ENCODE assay signal across 24 cellular contexts in the genomic region with DNA sequence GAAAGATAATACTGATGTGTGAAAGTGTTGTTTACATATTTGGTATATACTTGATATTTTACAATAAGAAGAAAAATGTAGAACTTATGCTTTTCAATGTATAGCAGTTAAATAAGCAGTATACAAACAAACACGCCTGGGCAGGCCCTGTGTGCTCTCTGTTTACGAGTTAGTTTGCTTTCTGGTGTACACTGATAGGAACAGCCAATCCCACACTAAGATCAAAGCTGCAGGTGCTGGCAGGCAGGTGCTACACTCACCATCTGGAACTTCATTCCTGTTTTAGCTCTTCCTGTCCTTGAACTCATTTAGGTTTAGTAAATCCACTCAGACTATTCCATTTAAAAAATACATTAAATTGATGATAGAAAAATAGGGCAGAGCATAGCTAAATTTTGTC.
DNase-seq lines count a peak whose midpoint lies in the region; FAIRE-seq and TF ChIP-seq lines count a peak whose summit lies in the region.
"Had no signal": no experiment of that assay in that cellular context is flagged by ENCODE, and none has a peak within 500 bp of the region (broad histone marks: within the 10 kb centered on the region; RNA-seq: fewer than 3 reads in every experiment).

No MANE protein-coding gene starts in this region.

- CTCF ChIA-PET in Calu3 (lab: Charles Lee) = interaction anchor here (0.6 kb wide), 1 partner anchor 659 kb away, joined by 3 read pairs; no protein-coding TSS in a partner anchor

- no peak for TF ChIP-seq CTCF in LNCaP clone FGC (IDR thresholded peaks at IDR 0.05; ENCODE audit: control insufficient read depth, extremely low read depth, insufficient read depth)
- TF ChIP-seq CTCF in bronchial epithelial cell (IDR thresholded peaks at IDR 0.05; ENCODE audit: insufficient read depth, low read length, severe bottlenecking) = no peak
- TF ChIP-seq CTCF in Calu3 (IDR thresholded peaks at IDR 0.05; ENCODE audit: unreplicated experiment) = no peak

- H3K36me3 ChIP-seq in bronchial epithelial cell (ENCODE audit: control insufficient read depth, insufficient read depth, low read length) = no peaks in the 10 kb centered on the region
- H3K36me3 ChIP-seq: BE2C had no signal

- peaks cover 7% of the 10 kb centered on the region for H3K9me3 Mint-ChIP-seq in Calu3 (ENCODE audit: low read depth, unreplicated experiment)

- no peaks in the 10 kb centered on the region for H3K27me3 ChIP-seq in bronchial epithelial cell (ENCODE audit: control insufficient read depth, insufficient read depth, low read length)
- H3K27me3 ChIP-seq: BE2C had no signal

- no TSS peak for BruUV-seq in Calu3 (replicated peaks; lab: Mats Ljungman, UMichigan)

- H3K27ac Mint-ChIP-seq in Calu3 (ENCODE audit: unreplicated experiment) = no peak overlapping the region
- H3K27ac Mint-ChIP-seq: CD14-positive monocyte; CD8-positive, alpha-beta memory T cell; T-helper 2 cell treated with Interferon-gamma antibody and Interleukin-4, amounts not matched to agents 5 μg/mL and 100 μg/mL, for 36 hours had no signal

- H3K36me3 Mint-ChIP-seq in Calu3 (ENCODE audit: insufficient read depth, unreplicated experiment) = no peaks in the 10 kb centered on the region
- H3K36me3 Mint-ChIP-seq: CD14-positive monocyte; CD8-positive, alpha-beta memory T cell had no signal

- H3K4me1 Mint-ChIP-seq in Calu3 (ENCODE audit: low read depth, unreplicated experiment) = no peaks in the 10 kb centered on the region
- H3K4me1 Mint-ChIP-seq: CD14-positive monocyte; CD8-positive, alpha-beta memory T cell had no signal

- no peak overlapping the region for H3K4me3 Mint-ChIP-seq in Calu3 (ENCODE audit: low read depth, unreplicated experiment)
- H3K4me3 Mint-ChIP-seq: CD14-positive monocyte; CD8-positive, alpha-beta memory T cell; T-helper 2 cell treated with Interferon-gamma antibody and Interleukin-4, amounts not matched to agents 5 μg/mL and 100 μg/mL, for 36 hours had no signal

- DNase-seq in NCI-H1417 (lab: John Stamatoyannopoulos, UW) = peak in 2 of 3 experiments; percentile 5 to 32
- DNase-seq in NCI-H1417 treated with DMSO at 0.1 percent for 48 hours (lab: John Stamatoyannopoulos, UW) = no peak
- DNase-seq in COLO668 (lab: John Stamatoyannopoulos, UW; ENCODE audit: unreplicated experiment) = peak; percentile 13
- DNase-seq in LNCaP clone FGC (ENCODE audit: low read depth) = peak; percentile 25
- peak; percentile 10 for DNase-seq in bronchial epithelial cell (ENCODE audit: low read depth)
- DNase-seq in KBM-7 = no peak
- DNase-seq in Calu3 = no peak
- DNase-seq in DMS 273 treated with DMSO at 0.1 percent for 48 hours (lab: John Stamatoyannopoulos, UW) = no peak
- DNase-seq: 8988T; ACHN; BE2C; CD8-positive, alpha-beta memory T cell; EL; GF-D8; Karpas-422; MV-4-11; NCI-H1694 treated with DMSO at 0.1 percent for 48 hours; NCI-H524; NCI-H82; PC-9; T-helper 1 cell had no signal

- no peak overlapping the region for H3K4me3 ChIP-seq in LNCaP clone FGC (ENCODE audit: low read depth, low read length)
- no peak overlapping the region for H3K4me3 ChIP-seq in bronchial epithelial cell (ENCODE audit: low read depth, low read length)
- H3K4me3 ChIP-seq: PC-9 had no signal

- in situ Hi-C loops in KBM-7 (cut with MboI; ENCODE audit: low pct_unique_long_range_greater_than_20kb, low sequenced_read_pairs) = no loop called here

- FAIRE-seq in bronchial epithelial cell (lab: Jason Lieb, UNC) = no peak
- FAIRE-seq: GM12891 had no signal

- no peaks in the 10 kb centered on the region for H3K27me3 Mint-ChIP-seq in Calu3 (ENCODE audit: unreplicated experiment)
- H3K27me3 Mint-ChIP-seq: CD8-positive, alpha-beta memory T cell had no signal

- intact Hi-C loops in Calu3 (cut with micrococcal nuclease; ENCODE audit: unreplicated experiment) = no loop called here

Comparison
In these comparisons a context has a peak if more than half of its experiments do, and no peak if none do; other contexts are left out.
1. DNase-seq: peak in NCI-H1417 (2 of 3), COLO668 (single experiment), LNCaP clone FGC (single experiment) and bronchial epithelial cell (single experiment); none in NCI-H1417 treated with DMSO at 0.1 percent for 48 hours (single experiment), KBM-7 (single experiment), Calu3 (single experiment) and DMS 273 treated with DMSO at 0.1 percent for 48 hours (single experiment).